ENCODE assay signal across 1 cellular context in the genomic region with DNA sequence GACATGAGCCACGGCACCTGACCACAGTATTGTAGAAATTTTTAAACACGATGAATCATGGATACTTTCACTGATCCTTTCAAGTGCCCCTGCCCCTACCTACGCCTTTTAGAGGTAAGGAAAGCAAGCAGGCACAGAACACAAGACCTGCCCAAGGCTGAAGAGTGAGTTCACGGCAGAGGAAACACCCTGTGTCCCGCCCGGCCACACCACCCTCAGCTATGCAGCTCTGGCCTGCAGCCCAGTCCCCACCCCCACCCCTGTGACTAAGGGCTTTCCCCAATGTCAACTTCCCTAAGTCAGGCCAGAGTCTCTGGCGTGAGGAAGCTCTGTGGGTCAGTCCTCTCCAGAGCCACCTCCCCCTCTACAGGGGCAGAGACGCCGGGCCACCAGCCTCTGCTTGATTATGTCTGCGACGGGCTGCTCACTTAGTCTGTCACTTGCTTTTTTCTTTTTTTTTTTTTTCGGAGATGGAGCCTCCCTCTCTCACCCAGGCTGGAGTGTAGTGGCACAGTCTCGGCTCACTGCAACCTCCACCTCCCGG.
TF ChIP-seq lines count a peak whose summit lies in the region.

No MANE protein-coding gene starts in this region.

TF ChIP-seq in K562, 482 proteins besides CTCF, POLR2A, EP300 and RAD21 (continues in another document):
- TF ChIP-seq ZNF444 (CRISPR knock-in tag; IDR thresholded peaks at IDR 0.05) (no peak), SMARCA4 (IDR thresholded peaks at IDR 0.05) (peak; percentile 84), MYC (IDR thresholded peaks at IDR 0.05; ENCODE audit: low read depth, low read length) (peak; percentile 38; the same call in 1 of the 2 replicates), MYC (CRISPR knock-in tag; IDR thresholded peaks at IDR 0.05; ENCODE audit: borderline replicate concordance, low read depth) (no peak), CCNT2 (IDR thresholded peaks at IDR 0.05; ENCODE audit: borderline replicate concordance, extremely low read depth, insufficient read length, low read depth, low read length) (peak; percentile 73), EGR1 (conservative IDR thresholded peaks at IDR 0.05) (peak; percentile 70), ELF4 (CRISPR knock-in tag; IDR thresholded peaks at IDR 0.05) (0 out of 2 replicates have a peak, but pooled peaks have one; percentile 18), CCAR2 (IDR thresholded peaks at IDR 0.05; ENCODE audit: low read depth, low read length) (no peak), SMAD4 (CRISPR knock-in tag; conservative IDR thresholded peaks at IDR 0.05) (peak; percentile 78), POLR3G (IDR thresholded peaks at IDR 0.05; ENCODE audit: extremely low read depth, insufficient read length, insufficient replicate concordance) (no peak), EP400 (IDR thresholded peaks at IDR 0.05) (peak; percentile 67), YBX1 (IDR thresholded peaks at IDR 0.05) (no peak), LEF1 (IDR thresholded peaks at IDR 0.05) (peak; percentile 93), SMARCA5 (IDR thresholded peaks at IDR 0.05) (no peak), HEY1 (CRISPR knock-in tag; IDR thresholded peaks at IDR 0.05; ENCODE audit: borderline replicate concordance) (no peak), HNRNPUL1 (IDR thresholded peaks at IDR 0.05; ENCODE audit: low read length) (no peak), HCFC1 (IDR thresholded peaks at IDR 0.05; ENCODE audit: low read depth, low read length) (peak; percentile 23; the same call in 1 of the 2 replicates), DPF2 (IDR thresholded peaks at IDR 0.05) (peak; percentile 90), BACH1 (tag; IDR thresholded peaks at IDR 0.05) (peak; percentile 38; the same call in 1 of the 2 replicates), BHLHE40 (IDR thresholded peaks at IDR 0.05; ENCODE audit: low read length) (peak; percentile 63), TBP (optimal IDR thresholded peaks at IDR 0.05; ENCODE audit: low read depth, low read length) (peak; percentile 44), ESRRA (IDR thresholded peaks at IDR 0.05; ENCODE audit: borderline replicate concordance, low read depth) (peak; percentile 82), MAZ (CRISPR knock-in tag; conservative IDR thresholded peaks at IDR 0.05 in 1 of 2, IDR thresholded peaks at IDR 0.05 in 1 of 2) (peak; percentile 71 to 84; a peak in 3 of 4 replicates), MIER1 (IDR thresholded peaks at IDR 0.05; ENCODE audit: low read depth) (no peak), NFRKB (IDR thresholded peaks at IDR 0.05; ENCODE audit: low read depth) (peak; percentile 50; the same call in 1 of the 2 replicates), ADNP (tag; IDR thresholded peaks at IDR 0.05) (0 out of 2 replicates have a peak, but pooled peaks have one; percentile 21)
- TF ChIP-seq, protein P1, sequence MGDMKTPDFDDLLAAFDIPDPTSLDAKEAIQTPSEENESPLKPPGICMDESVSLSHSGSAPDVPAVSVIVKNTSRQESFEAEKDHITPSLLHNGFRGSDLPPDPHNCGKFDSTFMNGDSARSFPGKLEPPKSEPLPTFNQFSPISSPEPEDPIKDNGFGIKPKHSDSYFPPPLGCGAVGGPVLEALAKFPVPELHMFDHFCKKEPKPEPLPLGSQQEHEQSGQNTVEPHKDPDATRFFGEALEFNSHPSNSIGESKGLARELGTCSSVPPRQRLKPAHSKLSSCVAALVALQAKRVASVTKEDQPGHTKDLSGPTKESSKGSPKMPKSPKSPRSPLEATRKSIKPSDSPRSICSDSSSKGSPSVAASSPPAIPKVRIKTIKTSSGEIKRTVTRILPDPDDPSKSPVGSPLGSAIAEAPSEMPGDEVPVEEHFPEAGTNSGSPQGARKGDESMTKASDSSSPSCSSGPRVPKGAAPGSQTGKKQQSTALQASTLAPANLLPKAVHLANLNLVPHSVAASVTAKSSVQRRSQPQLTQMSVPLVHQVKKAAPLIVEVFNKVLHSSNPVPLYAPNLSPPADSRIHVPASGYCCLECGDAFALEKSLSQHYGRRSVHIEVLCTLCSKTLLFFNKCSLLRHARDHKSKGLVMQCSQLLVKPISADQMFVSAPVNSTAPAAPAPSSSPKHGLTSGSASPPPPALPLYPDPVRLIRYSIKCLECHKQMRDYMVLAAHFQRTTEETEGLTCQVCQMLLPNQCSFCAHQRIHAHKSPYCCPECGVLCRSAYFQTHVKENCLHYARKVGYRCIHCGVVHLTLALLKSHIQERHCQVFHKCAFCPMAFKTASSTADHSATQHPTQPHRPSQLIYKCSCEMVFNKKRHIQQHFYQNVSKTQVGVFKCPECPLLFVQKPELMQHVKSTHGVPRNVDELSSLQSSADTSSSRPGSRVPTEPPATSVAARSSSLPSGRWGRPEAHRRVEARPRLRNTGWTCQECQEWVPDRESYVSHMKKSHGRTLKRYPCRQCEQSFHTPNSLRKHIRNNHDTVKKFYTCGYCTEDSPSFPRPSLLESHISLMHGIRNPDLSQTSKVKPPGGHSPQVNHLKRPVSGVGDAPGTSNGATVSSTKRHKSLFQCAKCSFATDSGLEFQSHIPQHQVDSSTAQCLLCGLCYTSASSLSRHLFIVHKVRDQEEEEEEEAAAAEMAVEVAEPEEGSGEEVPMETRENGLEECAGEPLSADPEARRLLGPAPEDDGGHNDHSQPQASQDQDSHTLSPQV (IDR thresholded peaks at IDR 0.05), result peak; percentile 89
- TF ChIP-seq, protein P2, sequence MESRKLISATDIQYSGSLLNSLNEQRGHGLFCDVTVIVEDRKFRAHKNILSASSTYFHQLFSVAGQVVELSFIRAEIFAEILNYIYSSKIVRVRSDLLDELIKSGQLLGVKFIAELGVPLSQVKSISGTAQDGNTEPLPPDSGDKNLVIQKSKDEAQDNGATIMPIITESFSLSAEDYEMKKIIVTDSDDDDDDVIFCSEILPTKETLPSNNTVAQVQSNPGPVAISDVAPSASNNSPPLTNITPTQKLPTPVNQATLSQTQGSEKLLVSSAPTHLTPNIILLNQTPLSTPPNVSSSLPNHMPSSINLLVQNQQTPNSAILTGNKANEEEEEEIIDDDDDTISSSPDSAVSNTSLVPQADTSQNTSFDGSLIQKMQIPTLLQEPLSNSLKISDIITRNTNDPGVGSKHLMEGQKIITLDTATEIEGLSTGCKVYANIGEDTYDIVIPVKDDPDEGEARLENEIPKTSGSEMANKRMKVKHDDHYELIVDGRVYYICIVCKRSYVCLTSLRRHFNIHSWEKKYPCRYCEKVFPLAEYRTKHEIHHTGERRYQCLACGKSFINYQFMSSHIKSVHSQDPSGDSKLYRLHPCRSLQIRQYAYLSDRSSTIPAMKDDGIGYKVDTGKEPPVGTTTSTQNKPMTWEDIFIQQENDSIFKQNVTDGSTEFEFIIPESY (CRISPR knock-in tag; IDR thresholded peaks at IDR 0.05), result no peak
- TF ChIP-seq, protein P3, sequence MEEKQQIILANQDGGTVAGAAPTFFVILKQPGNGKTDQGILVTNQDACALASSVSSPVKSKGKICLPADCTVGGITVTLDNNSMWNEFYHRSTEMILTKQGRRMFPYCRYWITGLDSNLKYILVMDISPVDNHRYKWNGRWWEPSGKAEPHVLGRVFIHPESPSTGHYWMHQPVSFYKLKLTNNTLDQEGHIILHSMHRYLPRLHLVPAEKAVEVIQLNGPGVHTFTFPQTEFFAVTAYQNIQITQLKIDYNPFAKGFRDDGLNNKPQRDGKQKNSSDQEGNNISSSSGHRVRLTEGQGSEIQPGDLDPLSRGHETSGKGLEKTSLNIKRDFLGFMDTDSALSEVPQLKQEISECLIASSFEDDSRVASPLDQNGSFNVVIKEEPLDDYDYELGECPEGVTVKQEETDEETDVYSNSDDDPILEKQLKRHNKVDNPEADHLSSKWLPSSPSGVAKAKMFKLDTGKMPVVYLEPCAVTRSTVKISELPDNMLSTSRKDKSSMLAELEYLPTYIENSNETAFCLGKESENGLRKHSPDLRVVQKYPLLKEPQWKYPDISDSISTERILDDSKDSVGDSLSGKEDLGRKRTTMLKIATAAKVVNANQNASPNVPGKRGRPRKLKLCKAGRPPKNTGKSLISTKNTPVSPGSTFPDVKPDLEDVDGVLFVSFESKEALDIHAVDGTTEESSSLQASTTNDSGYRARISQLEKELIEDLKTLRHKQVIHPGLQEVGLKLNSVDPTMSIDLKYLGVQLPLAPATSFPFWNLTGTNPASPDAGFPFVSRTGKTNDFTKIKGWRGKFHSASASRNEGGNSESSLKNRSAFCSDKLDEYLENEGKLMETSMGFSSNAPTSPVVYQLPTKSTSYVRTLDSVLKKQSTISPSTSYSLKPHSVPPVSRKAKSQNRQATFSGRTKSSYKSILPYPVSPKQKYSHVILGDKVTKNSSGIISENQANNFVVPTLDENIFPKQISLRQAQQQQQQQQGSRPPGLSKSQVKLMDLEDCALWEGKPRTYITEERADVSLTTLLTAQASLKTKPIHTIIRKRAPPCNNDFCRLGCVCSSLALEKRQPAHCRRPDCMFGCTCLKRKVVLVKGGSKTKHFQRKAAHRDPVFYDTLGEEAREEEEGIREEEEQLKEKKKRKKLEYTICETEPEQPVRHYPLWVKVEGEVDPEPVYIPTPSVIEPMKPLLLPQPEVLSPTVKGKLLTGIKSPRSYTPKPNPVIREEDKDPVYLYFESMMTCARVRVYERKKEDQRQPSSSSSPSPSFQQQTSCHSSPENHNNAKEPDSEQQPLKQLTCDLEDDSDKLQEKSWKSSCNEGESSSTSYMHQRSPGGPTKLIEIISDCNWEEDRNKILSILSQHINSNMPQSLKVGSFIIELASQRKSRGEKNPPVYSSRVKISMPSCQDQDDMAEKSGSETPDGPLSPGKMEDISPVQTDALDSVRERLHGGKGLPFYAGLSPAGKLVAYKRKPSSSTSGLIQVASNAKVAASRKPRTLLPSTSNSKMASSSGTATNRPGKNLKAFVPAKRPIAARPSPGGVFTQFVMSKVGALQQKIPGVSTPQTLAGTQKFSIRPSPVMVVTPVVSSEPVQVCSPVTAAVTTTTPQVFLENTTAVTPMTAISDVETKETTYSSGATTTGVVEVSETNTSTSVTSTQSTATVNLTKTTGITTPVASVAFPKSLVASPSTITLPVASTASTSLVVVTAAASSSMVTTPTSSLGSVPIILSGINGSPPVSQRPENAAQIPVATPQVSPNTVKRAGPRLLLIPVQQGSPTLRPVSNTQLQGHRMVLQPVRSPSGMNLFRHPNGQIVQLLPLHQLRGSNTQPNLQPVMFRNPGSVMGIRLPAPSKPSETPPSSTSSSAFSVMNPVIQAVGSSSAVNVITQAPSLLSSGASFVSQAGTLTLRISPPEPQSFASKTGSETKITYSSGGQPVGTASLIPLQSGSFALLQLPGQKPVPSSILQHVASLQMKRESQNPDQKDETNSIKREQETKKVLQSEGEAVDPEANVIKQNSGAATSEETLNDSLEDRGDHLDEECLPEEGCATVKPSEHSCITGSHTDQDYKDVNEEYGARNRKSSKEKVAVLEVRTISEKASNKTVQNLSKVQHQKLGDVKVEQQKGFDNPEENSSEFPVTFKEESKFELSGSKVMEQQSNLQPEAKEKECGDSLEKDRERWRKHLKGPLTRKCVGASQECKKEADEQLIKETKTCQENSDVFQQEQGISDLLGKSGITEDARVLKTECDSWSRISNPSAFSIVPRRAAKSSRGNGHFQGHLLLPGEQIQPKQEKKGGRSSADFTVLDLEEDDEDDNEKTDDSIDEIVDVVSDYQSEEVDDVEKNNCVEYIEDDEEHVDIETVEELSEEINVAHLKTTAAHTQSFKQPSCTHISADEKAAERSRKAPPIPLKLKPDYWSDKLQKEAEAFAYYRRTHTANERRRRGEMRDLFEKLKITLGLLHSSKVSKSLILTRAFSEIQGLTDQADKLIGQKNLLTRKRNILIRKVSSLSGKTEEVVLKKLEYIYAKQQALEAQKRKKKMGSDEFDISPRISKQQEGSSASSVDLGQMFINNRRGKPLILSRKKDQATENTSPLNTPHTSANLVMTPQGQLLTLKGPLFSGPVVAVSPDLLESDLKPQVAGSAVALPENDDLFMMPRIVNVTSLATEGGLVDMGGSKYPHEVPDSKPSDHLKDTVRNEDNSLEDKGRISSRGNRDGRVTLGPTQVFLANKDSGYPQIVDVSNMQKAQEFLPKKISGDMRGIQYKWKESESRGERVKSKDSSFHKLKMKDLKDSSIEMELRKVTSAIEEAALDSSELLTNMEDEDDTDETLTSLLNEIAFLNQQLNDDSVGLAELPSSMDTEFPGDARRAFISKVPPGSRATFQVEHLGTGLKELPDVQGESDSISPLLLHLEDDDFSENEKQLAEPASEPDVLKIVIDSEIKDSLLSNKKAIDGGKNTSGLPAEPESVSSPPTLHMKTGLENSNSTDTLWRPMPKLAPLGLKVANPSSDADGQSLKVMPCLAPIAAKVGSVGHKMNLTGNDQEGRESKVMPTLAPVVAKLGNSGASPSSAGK (IDR thresholded peaks at IDR 0.05), result peak; percentile 52
- TF ChIP-seq, protein P4, sequence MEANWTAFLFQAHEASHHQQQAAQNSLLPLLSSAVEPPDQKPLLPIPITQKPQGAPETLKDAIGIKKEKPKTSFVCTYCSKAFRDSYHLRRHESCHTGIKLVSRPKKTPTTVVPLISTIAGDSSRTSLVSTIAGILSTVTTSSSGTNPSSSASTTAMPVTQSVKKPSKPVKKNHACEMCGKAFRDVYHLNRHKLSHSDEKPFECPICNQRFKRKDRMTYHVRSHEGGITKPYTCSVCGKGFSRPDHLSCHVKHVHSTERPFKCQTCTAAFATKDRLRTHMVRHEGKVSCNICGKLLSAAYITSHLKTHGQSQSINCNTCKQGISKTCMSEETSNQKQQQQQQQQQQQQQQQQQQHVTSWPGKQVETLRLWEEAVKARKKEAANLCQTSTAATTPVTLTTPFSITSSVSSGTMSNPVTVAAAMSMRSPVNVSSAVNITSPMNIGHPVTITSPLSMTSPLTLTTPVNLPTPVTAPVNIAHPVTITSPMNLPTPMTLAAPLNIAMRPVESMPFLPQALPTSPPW (CRISPR knock-in tag; IDR thresholded peaks at IDR 0.05), result peak; percentile 75
